ENCODE assay signal across 21 cellular contexts in genomic region chr1:5953386-5953785, GRCh38.
"Had no signal": no experiment of that assay in that cellular context is flagged by ENCODE, and none has a peak within 500 bp of the region (broad histone marks: within the 10 kb centered on the region; RNA-seq: fewer than 3 reads in every experiment).

No MANE protein-coding gene starts in this region.

- H3K36me3 ChIP-seq: gastrocnemius medialis, pancreas, right lobe of liver had no signal

- H3K9me3 ChIP-seq: esophagus muscularis mucosa, gastrocnemius medialis, neutrophil, pancreas, psoas muscle, right lobe of liver, spleen, tibial artery had no signal

- H3K4me3 Mint-ChIP-seq: central memory CD8-positive, alpha-beta T cell; naive thymus-derived CD4-positive, alpha-beta T cell; nephron progenitor cell had no signal

- H3K27me3 Mint-ChIP-seq: central memory CD8-positive, alpha-beta T cell; naive thymus-derived CD4-positive, alpha-beta T cell had no signal

- H3K27ac ChIP-seq: epithelial cell of prostate, esophagus muscularis mucosa, gastrocnemius medialis, neutrophil, pancreas, psoas muscle, right lobe of liver, spleen, tibial artery had no signal

- H3K27me3 ChIP-seq: esophagus muscularis mucosa, gastrocnemius medialis, neutrophil, pancreas, right lobe of liver, spleen, tibial artery had no signal

- DNase-seq: effector memory CD4-positive, alpha-beta T cell; gastrocnemius medialis; left cardiac atrium; left ventricle myocardium superior; mesendoderm; naive thymus-derived CD4-positive, alpha-beta T cell; nephron progenitor cell; retina; spleen; stimulated activated CD4-positive, alpha-beta T cell treated with anti-CD3 and anti-CD28 coated beads, Interleukin-15, amount 100 ng/mL, for 24 hours; stimulated activated CD4-positive, alpha-beta T cell treated with anti-CD3 and anti-CD28 coated beads, Interleukin-1b, Interleukin-23, amount 100 ng/mL, for 48 hours; stimulated activated CD4-positive, alpha-beta T cell treated with anti-CD3 and anti-CD28 coated beads, Interleukin-4, amount 100 ng/mL, for 24 hours; stimulated activated naive CD4-positive, alpha-beta T cell had no signal

- H3K4me1 ChIP-seq: esophagus muscularis mucosa, gastrocnemius medialis, pancreas, psoas muscle, tibial artery had no signal

- H3K27ac Mint-ChIP-seq: naive thymus-derived CD4-positive, alpha-beta T cell; nephron progenitor cell had no signal

- H3K9me3 Mint-ChIP-seq: central memory CD8-positive, alpha-beta T cell; naive thymus-derived CD4-positive, alpha-beta T cell; nephron progenitor cell had no signal

- H3K4me3 ChIP-seq: esophagus muscularis mucosa, gastrocnemius medialis, pancreas, psoas muscle, right lobe of liver, spleen, tibial artery had no signal

- ATAC-seq: gastrocnemius medialis; left cardiac atrium; left ventricle myocardium superior; naive thymus-derived CD4-positive, alpha-beta T cell; pancreas; psoas muscle; right lobe of liver had no signal
